ENCODE assay signal across 8 cellular contexts in genomic region chr17:78723001-78723796, GRCh38. TPM values are rescaled to one million over a fixed set of nuclear protein-coding genes. Genes with fewer than 3 reads are reported as not detected.
DNase-seq lines count a peak whose midpoint lies in the region; ATAC-seq and TF ChIP-seq lines count a peak whose summit lies in the region.

No MANE protein-coding gene starts in this region.

- H3K9me3 Mint-ChIP-seq in CD4-positive, alpha-beta memory T cell = peaks cover 0 to 14% (median 0%) of the 10 kb centered on the region in 8 donors
- no peaks in the 10 kb centered on the region for H3K9me3 Mint-ChIP-seq in dendritic cell treated with granulocyte-macrophage colony-stimulating factor and Interleukin-4, amounts not matched to agents 40 ng/mL and 50 ng/mL, for 4 days

- intact Hi-C loops in CD4-positive, alpha-beta memory T cell (cut with micrococcal nuclease) = no loop called here
- intact Hi-C loops in dendritic cell treated with granulocyte-macrophage colony-stimulating factor and Interleukin-4, amounts not matched to agents 40 ng/mL and 50 ng/mL, for 4 days (cut with micrococcal nuclease) = no loop called here

- H3K4me3 ChIP-seq in CD4-positive, alpha-beta memory T cell (ENCODE audit: low read length in 2 of 2) = no peak overlapping the region

- peak overlapping the region in 6 of 7 donors; percentile 77 to 92 (median 86) for H3K27ac Mint-ChIP-seq in CD4-positive, alpha-beta memory T cell
- H3K27ac Mint-ChIP-seq in dendritic cell treated with granulocyte-macrophage colony-stimulating factor and Interleukin-4, amounts not matched to agents 40 ng/mL and 50 ng/mL, for 4 days = peak overlapping the region; percentile 6

- H3K4me3 Mint-ChIP-seq in CD4-positive, alpha-beta memory T cell = peak overlapping the region; percentile 56 to 91 (median 70)
- H3K4me3 Mint-ChIP-seq in dendritic cell treated with granulocyte-macrophage colony-stimulating factor and Interleukin-4, amounts not matched to agents 40 ng/mL and 50 ng/mL, for 4 days = no peak overlapping the region

- H3K27me3 ChIP-seq in CD4-positive, alpha-beta memory T cell (ENCODE audit: insufficient read depth, low read length) = no peaks in the 10 kb centered on the region

- peaks cover 100% of the 10 kb centered on the region for H3K4me1 ChIP-seq in CD4-positive, alpha-beta memory T cell (ENCODE audit: insufficient read depth, low read length)

- peaks cover 11 to 46% of the 10 kb centered on the region in 2 donors for H3K36me3 Mint-ChIP-seq in CD4-positive, alpha-beta memory T cell
- peaks cover 69% of the 10 kb centered on the region for H3K36me3 Mint-ChIP-seq in dendritic cell treated with granulocyte-macrophage colony-stimulating factor and Interleukin-4, amounts not matched to agents 40 ng/mL and 50 ng/mL, for 4 days (ENCODE audit: low read depth)

- peaks cover 77 to 97% (median 90%) of the 10 kb centered on the region in 4 donors for H3K4me1 Mint-ChIP-seq in CD4-positive, alpha-beta memory T cell
- peaks cover 98% of the 10 kb centered on the region for H3K4me1 Mint-ChIP-seq in dendritic cell treated with granulocyte-macrophage colony-stimulating factor and Interleukin-4, amounts not matched to agents 40 ng/mL and 50 ng/mL, for 4 days (ENCODE audit: low read depth)

- ATAC-seq in GM18505 (IDR thresholded peaks at IDR 0.05; ENCODE audit: unreplicated experiment) (no peak), GM21360 (IDR thresholded peaks at IDR 0.05; ENCODE audit: unreplicated experiment) (no peak), HG03565 (IDR thresholded peaks at IDR 0.05; ENCODE audit: unreplicated experiment) (no peak)

- no peak for TF ChIP-seq POLR2A in GM18505 (IDR thresholded peaks at IDR 0.05; ENCODE audit: borderline replicate concordance, extremely low read depth, insufficient read depth, insufficient read length)

- POLR2A ChIA-PET in CD4-positive, alpha-beta memory T cell (lab: Charles Lee; ENCODE audit: partially characterized antibody) = interaction anchor here (1.1 to 9.8 kb wide), 7 partner anchors 9 to 72 kb away, joined by 3 to 125 read pairs (median 5); no protein-coding TSS in a partner anchor

- CTCF ChIA-PET in CD4-positive, alpha-beta memory T cell (lab: Charles Lee; ENCODE audit: partially characterized antibody) = interaction anchor here (1.4 to 3.9 kb wide), 2 partner anchors 14 to 226 kb away, joined by 3 to 24 read pairs; no protein-coding TSS in a partner anchor

- peaks cover 12% of the 10 kb centered on the region for H3K36me3 ChIP-seq in CD4-positive, alpha-beta memory T cell (ENCODE audit: insufficient read depth, low read length)

- no peaks in the 10 kb centered on the region for H3K9me3 ChIP-seq in CD4-positive, alpha-beta memory T cell (ENCODE audit: control insufficient read depth in 1 of 2, low read length in 2 of 2)

- H3K27ac ChIP-seq in CD4-positive, alpha-beta memory T cell (ENCODE audit: low read depth, low read length) = no peak overlapping the region

- H3K27me3 Mint-ChIP-seq in CD4-positive, alpha-beta memory T cell = no peaks in the 10 kb centered on the region
- no peaks in the 10 kb centered on the region for H3K27me3 Mint-ChIP-seq in dendritic cell treated with granulocyte-macrophage colony-stimulating factor and Interleukin-4, amounts not matched to agents 40 ng/mL and 50 ng/mL, for 4 days

- DNase-seq in CD4-positive, alpha-beta memory T cell = no peak
- peak; percentile 75 for DNase-seq in NCI-H1694 treated with DMSO at 0.1 percent for 48 hours (lab: John Stamatoyannopoulos, UW)
- peak; percentile 84 for DNase-seq in middle frontal gyrus (ENCODE audit: extremely low spot score, low spot score)
- no peak for DNase-seq in DMS114 treated with DMSO at 0.1 percent for 48 hours (lab: John Stamatoyannopoulos, UW; ENCODE audit: unreplicated experiment)

RNA-seq across cellular contexts. Expression of gene CYTH1, which starts 58.9 kb away (rescaled TPM):
- total RNA-seq in CD4-positive, alpha-beta memory T cell = 100 to 1,000 TPM; 380 to 390 TPM
- 100 to 1,000 TPM; 271 to 370 TPM for polyA plus RNA-seq in CD4-positive, alpha-beta memory T cell

Comparison
In these comparisons a context has a peak if more than half of its experiments do, and no peak if none do; other contexts are left out.
1. DNase-seq: peak in NCI-H1694 treated with DMSO at 0.1 percent for 48 hours (single experiment) and middle frontal gyrus (single experiment); none in CD4-positive, alpha-beta memory T cell (0 of 5) and DMS114 treated with DMSO at 0.1 percent for 48 hours (single experiment).